ENCODE assay signal across 1 cellular context in the genomic region with DNA sequence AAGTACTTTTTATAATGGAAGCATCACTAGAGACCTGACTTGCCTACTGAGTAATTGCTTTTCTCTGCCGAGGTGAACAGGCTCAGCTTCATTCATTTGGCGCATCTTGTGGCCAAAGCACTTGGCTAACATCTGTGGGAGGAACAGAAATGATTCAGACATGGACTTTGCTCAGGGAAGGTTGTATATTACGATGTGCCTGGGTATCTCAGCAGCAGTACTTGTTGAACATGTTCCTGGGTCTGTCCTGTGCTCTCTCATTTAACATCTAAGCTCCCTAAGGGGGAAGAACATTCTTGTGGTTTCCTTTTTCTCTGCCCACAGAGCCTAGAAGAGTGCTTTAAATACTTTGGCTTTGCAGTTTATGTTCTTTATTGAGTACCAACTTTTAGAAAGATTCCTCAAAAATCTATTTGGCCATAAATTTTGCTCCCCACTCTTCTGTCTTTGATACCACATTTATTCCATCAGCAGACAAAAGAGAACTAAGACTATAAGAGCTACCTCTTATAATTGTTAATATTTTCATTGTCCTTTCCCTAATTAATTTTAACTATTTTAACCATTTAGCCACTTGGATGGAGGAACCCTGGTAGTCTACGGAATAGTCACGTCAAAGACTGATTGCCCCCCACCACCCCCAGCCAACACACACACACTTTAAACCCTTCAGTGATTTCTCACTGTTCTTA.
A peak's percentile ranks its signal among the peaks of the same experiment; 100 is the strongest.
TF ChIP-seq lines count a peak whose summit lies in the region.

No MANE protein-coding gene starts in this region.

TF ChIP-seq in HepG2, 621 proteins besides CTCF, POLR2A, EP300 and RAD21 (continued from another document):
- TF ChIP-seq, protein P1, sequence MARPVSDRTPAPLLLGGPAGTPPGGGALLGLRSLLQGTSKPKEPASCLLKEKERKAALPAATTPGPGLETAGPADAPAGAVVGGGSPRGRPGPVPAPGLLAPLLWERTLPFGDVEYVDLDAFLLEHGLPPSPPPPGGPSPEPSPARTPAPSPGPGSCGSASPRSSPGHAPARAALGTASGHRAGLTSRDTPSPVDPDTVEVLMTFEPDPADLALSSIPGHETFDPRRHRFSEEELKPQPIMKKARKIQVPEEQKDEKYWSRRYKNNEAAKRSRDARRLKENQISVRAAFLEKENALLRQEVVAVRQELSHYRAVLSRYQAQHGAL (CRISPR knock-in tag; IDR thresholded peaks at IDR 0.05; ENCODE audit: not compliant biosample characterization), result no peak
- TF ChIP-seq SALL1 (CRISPR knock-in tag; IDR thresholded peaks at IDR 0.05), result peak; percentile 66; the same call in 1 of the 2 replicates
- TF ChIP-seq ERF (CRISPR knock-in tag; IDR thresholded peaks at IDR 0.05), result peak; percentile 49
- TF ChIP-seq ZNF619 (CRISPR knock-in tag; IDR thresholded peaks at IDR 0.05), result no peak
- no peak for TF ChIP-seq ZNF558 (CRISPR knock-in tag; IDR thresholded peaks at IDR 0.05; ENCODE audit: borderline replicate concordance)
- TF ChIP-seq GATAD2A (CRISPR knock-in tag; IDR thresholded peaks at IDR 0.05), result peak; percentile 88
- peak; percentile 98 for TF ChIP-seq ZNF792 (CRISPR knock-in tag; IDR thresholded peaks at IDR 0.05)
- no peak for TF ChIP-seq GLI4 (CRISPR knock-in tag; IDR thresholded peaks at IDR 0.05; ENCODE audit: borderline replicate concordance)
